Comparison of ENCODE assay signal across 8 cellular contexts in the genomic region with DNA sequence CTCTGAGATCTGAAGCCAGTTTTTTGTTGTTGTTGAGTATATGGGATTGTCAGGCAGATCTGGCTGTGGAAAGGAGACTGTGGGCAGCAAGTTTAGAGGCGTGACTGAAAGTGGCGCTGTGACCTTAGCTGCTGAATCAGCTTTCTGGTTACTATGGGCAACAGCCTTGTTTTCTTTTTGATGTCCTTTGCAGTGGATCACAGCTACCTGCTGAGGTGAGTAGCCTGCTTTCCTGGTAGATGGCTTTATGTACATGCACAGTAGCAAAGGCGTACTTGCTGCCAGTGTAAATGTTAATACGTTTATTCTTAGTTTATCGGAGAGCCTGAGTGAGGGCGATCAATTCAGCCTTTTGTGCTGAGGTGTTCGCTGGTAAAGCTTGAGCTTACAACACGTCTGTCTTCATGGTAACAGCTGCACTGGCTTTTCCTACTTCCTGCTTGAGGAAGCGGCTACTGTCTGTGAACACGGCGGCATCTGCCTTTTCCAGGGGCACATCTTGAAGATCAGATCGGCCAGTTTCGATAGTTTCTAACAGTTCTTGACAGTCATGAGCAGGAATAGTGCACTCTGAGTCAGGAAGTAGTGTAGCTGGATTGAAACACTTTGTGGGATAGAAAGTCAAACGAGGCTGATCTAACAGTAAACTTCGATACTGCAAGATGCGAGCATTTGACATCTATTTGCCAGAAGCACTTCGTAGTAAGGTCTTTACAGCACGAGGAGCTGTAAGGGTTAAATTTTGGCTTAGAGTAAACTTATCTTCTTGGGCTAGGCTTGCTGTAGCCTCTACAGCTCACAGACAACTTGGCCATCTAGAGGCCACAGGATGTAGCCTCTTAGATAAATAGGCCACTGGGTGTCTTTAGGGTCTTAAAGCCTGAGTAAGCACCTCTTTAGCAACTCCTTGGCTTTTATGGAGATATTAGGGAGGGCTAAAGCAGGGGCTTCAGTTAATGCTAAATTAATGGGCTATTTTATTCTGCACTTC.
DNase-seq lines count a peak whose midpoint lies in the region; ATAC-seq and TF ChIP-seq lines count a peak whose summit lies in the region.
"Not testable (repeated sequence)": the region's sequence is repeated elsewhere in the genome, so short reads cannot be mapped to it uniquely, and the experiment has no call there.

No MANE protein-coding gene starts in this region.

- DNase-seq in COLO668 (lab: John Stamatoyannopoulos, UW; ENCODE audit: unreplicated experiment) (peak; percentile 35), NCI-H69 (lab: John Stamatoyannopoulos, UW) (peak; percentile 50), WTC11 (ENCODE audit: low spot score) (peak; percentile 18), endothelial cell (ENCODE audit: low spot score) (peak; percentile 22), iris pigment epithelial cell (ENCODE audit: low read depth) (peak; percentile 13), myocyte (ENCODE audit: low read depth) (peak; percentile 46)

- not testable (repeated sequence) for H3K9me3 ChIP-seq in HUES6 (ENCODE audit: control insufficient read depth, insufficient read depth, low read depth, low read length); skeletal muscle tissue (ENCODE audit: control insufficient read depth in 3 of 3, low read length in 3 of 3)

- H3K4me1 Mint-ChIP-seq in WTC11 (peaks cover 32% of the 10 kb centered on the region), endothelial cell (ENCODE audit: unreplicated experiment) (peaks cover 38% of the 10 kb centered on the region)

- H3K9me3 Mint-ChIP-seq in WTC11; endothelial cell (ENCODE audit: unreplicated experiment): not testable (repeated sequence)

- H3K27ac Mint-ChIP-seq in WTC11 (peak overlapping the region; percentile 40; the same call in 1 of the 2 replicates), endothelial cell (ENCODE audit: unreplicated experiment) (peak overlapping the region; percentile 97)

- not testable (repeated sequence) for H3K27me3 Mint-ChIP-seq in WTC11 (ENCODE audit: low read depth); endothelial cell (ENCODE audit: unreplicated experiment)

- not testable (repeated sequence) for TF ChIP-seq CTCF in WTC11 (IDR thresholded peaks at IDR 0.05); endothelial cell (IDR thresholded peaks at IDR 0.05; ENCODE audit: unreplicated experiment)

- POLR2A ChIA-PET in WTC11 (lab: Charles Lee) = interaction anchor here (0.7 kb wide), 1 partner anchor 68 kb away, joined by 7 read pairs; no protein-coding TSS in a partner anchor

- not testable (repeated sequence) for H3K4me3 Mint-ChIP-seq in WTC11
- peak overlapping the region; percentile 33 for H3K4me3 Mint-ChIP-seq in endothelial cell (ENCODE audit: unreplicated experiment)

- H3K9ac ChIP-seq in HUES6 (ENCODE audit: low read length) (peak overlapping the region; percentile 50), skeletal muscle tissue (ENCODE audit: low read depth in 1 of 3, low read length in 3 of 3) (peak overlapping the region in 2 of 3 donors; percentile 47 to 56)

- CTCF ChIA-PET in WTC11 (lab: Charles Lee) = interaction anchor here (0.7 to 1.3 kb wide), 5 partner anchors 11 to 162 kb away, joined by 3 to 4 read pairs (median 4); no protein-coding TSS in a partner anchor

- not testable (repeated sequence) for ATAC-seq in WTC11

- not testable (repeated sequence) for H3K4me1 ChIP-seq in HUES6 (ENCODE audit: control insufficient read depth, insufficient read depth, low read length); skeletal muscle tissue (ENCODE audit: control insufficient read depth in 3 of 3, insufficient read depth in 3 of 3, low read length in 3 of 3)

- H3K4me3 ChIP-seq in HUES6 (ENCODE audit: low read depth, low read length) = not testable (repeated sequence)
- H3K4me3 ChIP-seq in skeletal muscle tissue (ENCODE audit: low read length in 3 of 3) = peak overlapping the region; percentile 38 to 68 (median 67)

- not testable (repeated sequence) for H3K36me3 ChIP-seq in HUES6 (ENCODE audit: control insufficient read depth, insufficient read depth, low read length); skeletal muscle tissue (ENCODE audit: control insufficient read depth in 3 of 3, insufficient read depth in 3 of 3, low read length in 3 of 3)

- not testable (repeated sequence) for H3K27me3 ChIP-seq in HUES6 (ENCODE audit: control insufficient read depth, insufficient read depth, low read length); skeletal muscle tissue (ENCODE audit: control insufficient read depth in 3 of 3, insufficient read depth in 3 of 3, low read length in 3 of 3)

- not testable (repeated sequence) for H3K27ac ChIP-seq in HUES6 (ENCODE audit: low read depth, low read length)
- peak overlapping the region; percentile 60 for H3K27ac ChIP-seq in skeletal muscle tissue (ENCODE audit: low read depth, low read length)

- H3K36me3 Mint-ChIP-seq in WTC11; endothelial cell (ENCODE audit: low read depth, unreplicated experiment): not testable (repeated sequence)

TF ChIP-seq in WTC11, 78 proteins besides CTCF, POLR2A, EP300 and RAD21:
- peak; percentile 33; the same call in 1 of the 2 replicates for TF ChIP-seq FOXP4 (CRISPR knock-in tag; IDR thresholded peaks at IDR 0.05)
